ENCODE assay signal across 1 cellular context in the genomic region with DNA sequence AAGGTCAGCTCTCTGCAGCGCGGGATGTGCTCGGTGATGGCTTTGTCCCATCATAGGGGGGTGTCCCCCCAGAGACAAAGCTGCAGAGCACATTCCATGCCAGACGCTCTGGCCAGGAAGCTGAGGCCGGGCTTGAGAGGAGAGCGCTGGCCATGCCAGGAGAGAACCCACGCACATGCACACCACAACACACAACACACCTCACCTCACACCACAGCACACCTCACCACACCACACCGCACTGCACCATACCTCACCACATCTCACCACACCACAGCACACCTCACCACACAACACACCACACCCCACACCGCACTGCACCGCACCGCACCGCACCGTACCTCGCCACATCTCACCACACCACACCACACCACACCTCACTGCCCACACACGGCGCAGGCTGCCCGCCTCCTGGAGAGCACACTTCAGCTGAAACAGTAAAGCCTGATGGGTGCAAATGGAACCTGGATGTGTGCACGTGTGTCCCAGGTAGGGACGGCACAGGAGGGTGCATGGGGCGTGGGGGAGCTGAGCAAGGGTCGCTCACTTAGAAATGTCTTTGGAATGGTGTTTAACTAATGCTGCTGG.
TF ChIP-seq lines count a peak whose summit lies in the region.

No MANE protein-coding gene starts in this region.

TF ChIP-seq in GM12878, 131 proteins besides CTCF, POLR2A, EP300 and RAD21:
- no peak for TF ChIP-seq NR2C1 (IDR thresholded peaks at IDR 0.05)
- TF ChIP-seq RUNX3 (IDR thresholded peaks at IDR 0.05; ENCODE audit: low read length) = peak; percentile 34; the same call in 1 of the 2 replicates
- TF ChIP-seq EZH2 (IDR thresholded peaks at IDR 0.05; ENCODE audit: borderline replicate concordance, control insufficient read depth, low read depth, low read length) = no peak
- TF ChIP-seq, protein P1, sequence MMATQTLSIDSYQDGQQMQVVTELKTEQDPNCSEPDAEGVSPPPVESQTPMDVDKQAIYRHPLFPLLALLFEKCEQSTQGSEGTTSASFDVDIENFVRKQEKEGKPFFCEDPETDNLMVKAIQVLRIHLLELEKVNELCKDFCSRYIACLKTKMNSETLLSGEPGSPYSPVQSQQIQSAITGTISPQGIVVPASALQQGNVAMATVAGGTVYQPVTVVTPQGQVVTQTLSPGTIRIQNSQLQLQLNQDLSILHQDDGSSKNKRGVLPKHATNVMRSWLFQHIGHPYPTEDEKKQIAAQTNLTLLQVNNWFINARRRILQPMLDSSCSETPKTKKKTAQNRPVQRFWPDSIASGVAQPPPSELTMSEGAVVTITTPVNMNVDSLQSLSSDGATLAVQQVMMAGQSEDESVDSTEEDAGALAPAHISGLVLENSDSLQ (IDR thresholded peaks at IDR 0.05) = no peak
- TF ChIP-seq RAD51 (IDR thresholded peaks at IDR 0.05) = no peak
